In the genomic region with DNA sequence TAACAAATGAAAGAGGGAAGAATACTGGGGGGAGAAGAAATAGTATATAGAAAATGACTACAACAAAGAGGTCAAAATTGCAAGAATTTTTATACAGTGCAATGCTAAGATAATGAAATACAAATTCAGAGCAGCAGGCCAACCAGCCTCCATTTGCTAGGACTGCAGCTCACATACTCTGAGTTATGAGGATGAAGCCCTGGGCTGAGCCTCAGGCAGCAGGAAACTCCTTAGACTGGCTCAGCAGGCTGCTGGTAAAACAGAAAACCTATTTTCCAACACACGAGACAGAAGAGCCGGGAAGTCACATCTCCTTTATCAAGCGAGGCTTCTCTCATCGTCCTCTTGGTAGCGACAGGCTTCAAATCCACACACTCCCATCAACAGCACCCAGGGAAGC, we compare ENCODE assay signal across 29 cellular contexts.
"Had no signal": no experiment of that assay in that cellular context is flagged by ENCODE, and none has a peak within 500 bp of the region (broad histone marks: within the 10 kb centered on the region; RNA-seq: fewer than 3 reads in every experiment).

No MANE protein-coding gene starts in this region.

- H3K4me3 Mint-ChIP-seq: naive thymus-derived CD8-positive, alpha-beta T cell; nephron; neural crest cell; stimulated activated naive B cell treated with anti-CD40 and anti-IgM and Interleukin-4, amounts not matched to agents 10 μg/mL and 1 μg/mL and 100 μg/mL, for 72 hours had no signal

- H3K27me3 ChIP-seq: neutrophil, right atrium auricular region, right lobe of liver, stomach, testis, thyroid gland, transverse colon, upper lobe of right lung, uterus had no signal

- H3K9me3 ChIP-seq: testis, thyroid gland had no signal

- ATAC-seq: mucosa of descending colon; naive thymus-derived CD8-positive, alpha-beta T cell; psoas muscle; right lobe of liver; stimulated activated naive B cell treated with anti-CD40 and anti-IgM and Interleukin-4, amounts not matched to agents 10 μg/mL and 1 μg/mL and 100 μg/mL, for 72 hours; stimulated activated naive CD8-positive, alpha-beta T cell treated with anti-CD3 and anti-CD28 coated beads, Interleukin-15, Interleukin-2, amounts not matched to agents 100 U/mL and 50 U/mL, for 24 hours; upper lobe of right lung had no signal

- H3K27me3 Mint-ChIP-seq: naive thymus-derived CD8-positive, alpha-beta T cell; stimulated activated naive B cell treated with anti-CD40 and anti-IgM and Interleukin-4, amounts not matched to agents 10 μg/mL and 1 μg/mL and 100 μg/mL, for 72 hours had no signal

- DNase-seq: head of caudate nucleus; hypothalamus; islet precursor cell; left ventricle myocardium inferior; midbrain; mucosa of descending colon; naive thymus-derived CD8-positive, alpha-beta T cell; occipital lobe; psoas muscle; right lobe of liver; stimulated activated CD4-positive, alpha-beta T cell treated with anti-CD3 and anti-CD28 coated beads, Interleukin-12 subunit alpha, Interleukin-12 subunit beta, amount 100 ng/mL, for 4 hours; stimulated activated CD4-positive, alpha-beta T cell treated with anti-CD3 and anti-CD28 coated beads, Interleukin-15, amount 100 ng/mL, for 24 hours; stimulated activated CD4-positive, alpha-beta T cell treated with anti-CD3 and anti-CD28 coated beads, Interleukin-2, amount 100 ng/mL, for 24 hours; stimulated activated CD4-positive, alpha-beta T cell treated with anti-CD3 and anti-CD28 coated beads, Interleukin-4, amount 100 ng/mL, for 1 hour; stimulated activated naive B cell treated with anti-CD40 and anti-IgM and Interleukin-4, amounts not matched to agents 10 μg/mL and 1 μg/mL and 100 μg/mL, for 72 hours; stimulated activated naive CD8-positive, alpha-beta T cell treated with anti-CD3 and anti-CD28 coated beads, Interleukin-15, Interleukin-2, amounts not matched to agents 100 U/mL and 50 U/mL, for 24 hours; stomach; testis; thyroid gland; transverse colon; upper lobe of right lung; uterus had no signal

- H3K27ac Mint-ChIP-seq: naive thymus-derived CD8-positive, alpha-beta T cell; nephron; stimulated activated naive B cell treated with anti-CD40 and anti-IgM and Interleukin-4, amounts not matched to agents 10 μg/mL and 1 μg/mL and 100 μg/mL, for 72 hours had no signal

- H3K9ac ChIP-seq: parathyroid adenoma had no signal

- H3K27ac ChIP-seq: left ventricle myocardium inferior, neutrophil, parathyroid adenoma, psoas muscle, right atrium auricular region, right lobe of liver, stomach, testis, thyroid gland, transverse colon, upper lobe of right lung, uterus had no signal

- H3K4me1 Mint-ChIP-seq: naive thymus-derived CD8-positive, alpha-beta T cell; nephron; stimulated activated naive B cell treated with anti-CD40 and anti-IgM and Interleukin-4, amounts not matched to agents 10 μg/mL and 1 μg/mL and 100 μg/mL, for 72 hours had no signal

- H3K4me1 ChIP-seq: left ventricle myocardium inferior, parathyroid adenoma, psoas muscle, right atrium auricular region, right lobe of liver, stomach, testis, thyroid gland, transverse colon, upper lobe of right lung, uterus had no signal

- H3K4me3 ChIP-seq: left ventricle myocardium inferior, lung, mucosa of descending colon, psoas muscle, right atrium auricular region, right lobe of liver, skin epidermis, stomach, testis, thyroid gland, transverse colon, upper lobe of right lung, uterus had no signal

- H2AFZ ChIP-seq: parathyroid adenoma had no signal

- H3K36me3 ChIP-seq: right atrium auricular region, thyroid gland, transverse colon, upper lobe of right lung, uterus had no signal
